In genomic region chr6:146543940-146544661, GRCh38 we compare ENCODE assay signal across 8 cellular contexts. TPM values are rescaled to one million over a fixed set of nuclear protein-coding genes. Genes with fewer than 3 reads are reported as not detected.
A peak's percentile ranks its signal among the peaks of the same experiment; 100 is the strongest.
DNase-seq lines count a peak whose midpoint lies in the region; ATAC-seq and TF ChIP-seq lines count a peak whose summit lies in the region.

No MANE protein-coding gene starts in this region.

- no peak for TF ChIP-seq CTCF in activated CD8-positive, alpha-beta T cell treated with anti-CD3 and anti-CD28 coated beads for 36 hours (IDR thresholded peaks at IDR 0.05)
- no peak for TF ChIP-seq CTCF in fibroblast of mammary gland (conservative IDR thresholded peaks at IDR 0.05; ENCODE audit: control insufficient read depth, insufficient read depth, low read depth, low read length)
- TF ChIP-seq CTCF in vagina (IDR thresholded peaks at IDR 0.05) = no peak

- CTCF ChIA-PET in activated CD8-positive, alpha-beta T cell treated with anti-CD3 and anti-CD28 coated beads for 36 hours (lab: Charles Lee) = interaction anchor here (0.6 to 1.6 kb wide), 2 partner anchors 9 to 158 kb away, joined by 3 to 4 read pairs; no protein-coding TSS in a partner anchor

- H3K36me3 ChIP-seq in muscle layer of duodenum (ENCODE audit: control insufficient read depth in 1 of 2, insufficient read depth in 2 of 2, low read length in 2 of 2) (peaks cover 0 to 4% of the 10 kb centered on the region in 2 donors), vagina (no peaks in the 10 kb centered on the region)

- no peak for ATAC-seq in activated CD4-positive, CD25-positive, alpha-beta regulatory T cell treated with anti-CD3 and anti-CD28 coated beads, Interleukin-2, amount 50 U/mL, for 24 hours
- ATAC-seq in HG03460 (IDR thresholded peaks at IDR 0.05; ENCODE audit: unreplicated experiment) (peak; percentile 24), HG03108 (IDR thresholded peaks at IDR 0.05; ENCODE audit: unreplicated experiment) (no peak)
- no peak for ATAC-seq in activated CD8-positive, alpha-beta T cell treated with anti-CD3 and anti-CD28 coated beads for 36 hours

- peaks cover 9 to 19% of the 10 kb centered on the region in 2 donors for H3K4me1 ChIP-seq in muscle layer of duodenum (ENCODE audit: control insufficient read depth in 1 of 2, insufficient read depth in 2 of 2, low read length in 2 of 2)
- peaks cover 40% of the 10 kb centered on the region for H3K4me1 ChIP-seq in vagina

- H3K36me3 Mint-ChIP-seq in activated CD8-positive, alpha-beta T cell treated with anti-CD3 and anti-CD28 coated beads for 36 hours (ENCODE audit: low read depth) = no peaks in the 10 kb centered on the region

- H3K9me3 Mint-ChIP-seq in activated CD8-positive, alpha-beta T cell treated with anti-CD3 and anti-CD28 coated beads for 36 hours = no peaks in the 10 kb centered on the region

- H3K9me3 ChIP-seq in muscle layer of duodenum (ENCODE audit: control insufficient read depth in 1 of 2, low read length in 2 of 2) (no peaks in the 10 kb centered on the region), vagina (no peaks in the 10 kb centered on the region)

- H3K4me3 ChIP-seq in fibroblast of mammary gland (ENCODE audit: control insufficient read depth, low read depth, low read length) = peak overlapping the region; percentile 81
- H3K4me3 ChIP-seq in muscle layer of duodenum (ENCODE audit: low read depth in 1 of 2, low read length in 2 of 2) = peak overlapping the region; percentile 86 to 89
- peak overlapping the region; percentile 84 to 88 for H3K4me3 ChIP-seq in vagina

- peak overlapping the region; percentile 97 for H3K27ac ChIP-seq in muscle layer of duodenum (ENCODE audit: low read length)
- H3K27ac ChIP-seq in vagina = peak overlapping the region; percentile 97

- H3K27ac Mint-ChIP-seq in activated CD8-positive, alpha-beta T cell treated with anti-CD3 and anti-CD28 coated beads for 36 hours = no peak overlapping the region

- peaks cover 8% of the 10 kb centered on the region for H3K4me1 Mint-ChIP-seq in activated CD8-positive, alpha-beta T cell treated with anti-CD3 and anti-CD28 coated beads for 36 hours (ENCODE audit: low read depth)

- intact Hi-C loops in activated CD8-positive, alpha-beta T cell treated with anti-CD3 and anti-CD28 coated beads for 36 hours (cut with micrococcal nuclease) = loop anchor here (10.0 kb wide), 1 partner anchor 151 kb away; no protein-coding TSS in a partner anchor
- intact Hi-C loops in vagina (cut with DNase I) = no loop called here

- DNase-seq in activated CD4-positive, CD25-positive, alpha-beta regulatory T cell treated with anti-CD3 and anti-CD28 coated beads, Interleukin-2, amount 50 U/mL, for 72 hours = peak; percentile 28
- peak; percentile 7 for DNase-seq in activated CD8-positive, alpha-beta T cell treated with anti-CD3 and anti-CD28 coated beads for 36 hours
- DNase-seq in fibroblast of mammary gland (ENCODE audit: low read depth) = peak; percentile 49
- DNase-seq in vagina (ENCODE audit: extremely low spot score in 2 of 2) = no peak

- no peak for TF ChIP-seq POLR2A in vagina (IDR thresholded peaks at IDR 0.05)

- POLR2A ChIA-PET in activated CD8-positive, alpha-beta T cell treated with anti-CD3 and anti-CD28 coated beads for 36 hours (lab: Charles Lee) = interaction anchor here (1.1 kb wide), 1 partner anchor 21 kb away, joined by 4 read pairs; no protein-coding TSS in a partner anchor

- H3K27me3 Mint-ChIP-seq in activated CD8-positive, alpha-beta T cell treated with anti-CD3 and anti-CD28 coated beads for 36 hours = peaks cover 37% of the 10 kb centered on the region

- H3K27me3 ChIP-seq in muscle layer of duodenum (ENCODE audit: low read depth, low read length) (no peaks in the 10 kb centered on the region), vagina (no peaks in the 10 kb centered on the region)

- peak overlapping the region; percentile 57 for H3K4me3 Mint-ChIP-seq in activated CD8-positive, alpha-beta T cell treated with anti-CD3 and anti-CD28 coated beads for 36 hours

RNA-seq across cellular contexts. Expression of gene RAB32, which starts 0.5 kb away (rescaled TPM):
- under 1 TPM in 1 of 2 experiments, not detected in 1; 0.36 TPM for total RNA-seq in activated CD8-positive, alpha-beta T cell treated with anti-CD3 and anti-CD28 coated beads for 36 hours
- total RNA-seq in vagina = 26.8 TPM

RNA-seq across cellular contexts. Expression of gene ADGB, which starts 54.7 kb away (rescaled TPM):
- not detected for total RNA-seq in activated CD8-positive, alpha-beta T cell treated with anti-CD3 and anti-CD28 coated beads for 36 hours
- total RNA-seq in vagina = not detected

Comparison
In these comparisons a context has a peak if more than half of its experiments do, and no peak if none do; other contexts are left out.
1. DNase-seq: peak in activated CD4-positive, CD25-positive, alpha-beta regulatory T cell treated with anti-CD3 and anti-CD28 coated beads, Interleukin-2, amount 50 U/mL, for 72 hours (single experiment), activated CD8-positive, alpha-beta T cell treated with anti-CD3 and anti-CD28 coated beads for 36 hours (single experiment) and fibroblast of mammary gland (single experiment); none in vagina (0 of 2).
2. RNA of gene RAB32, which starts 0.5 kb away (total RNA-seq): 26.8 TPM in vagina (single experiment); 0.36 TPM in activated CD8-positive, alpha-beta T cell treated with anti-CD3 and anti-CD28 coated beads for 36 hours; every median in the first group is over 10 times any median in the second.
3. Peak in every context shown above with its lines, with median percentiles within 50 percentile points of each other: H3K4me3 ChIP-seq.